19 cellular contexts compared by ENCODE assay signal in the genomic region with DNA sequence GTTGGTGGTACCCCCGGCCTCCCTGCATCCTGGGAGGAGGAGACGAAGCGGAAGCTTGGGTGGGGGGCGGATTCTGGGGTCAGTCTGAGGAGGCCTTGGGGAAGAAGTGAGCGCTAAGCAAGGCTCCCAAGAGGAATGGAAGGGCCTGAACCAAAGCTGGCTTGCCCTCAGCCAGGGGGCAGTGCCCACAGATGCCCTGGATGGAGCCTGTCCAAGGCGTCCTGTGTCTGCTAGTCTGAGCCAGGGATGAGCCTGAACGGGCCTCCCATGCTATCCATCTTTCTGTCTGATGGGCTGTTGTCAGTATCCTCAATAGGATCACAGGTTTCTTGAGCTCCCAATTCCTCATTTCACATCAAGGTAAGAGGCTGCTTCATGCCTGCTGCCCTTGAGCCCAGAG.
DNase-seq lines count a peak whose midpoint lies in the region; ATAC-seq and TF ChIP-seq lines count a peak whose summit lies in the region.
"Had no signal": no experiment of that assay in that cellular context is flagged by ENCODE, and none has a peak within 500 bp of the region (broad histone marks: within the 10 kb centered on the region; RNA-seq: fewer than 3 reads in every experiment).

No MANE protein-coding gene starts in this region.

- H3K27ac Mint-ChIP-seq in activated T-cell treated with anti-CD3 and anti-CD28 coated beads, Interleukin-2, amount 50 U/mL, for 72 hours = no peak overlapping the region
- H3K27ac Mint-ChIP-seq: CD14-positive monocyte; CD4-positive, alpha-beta memory T cell; GM23338; H9 had no signal

- intact Hi-C loops in cardiac septum (cut with DNase I) = no loop called here
- intact Hi-C loops in heart left ventricle (cut with DNase I) = no loop called here
- intact Hi-C loops in posterior vena cava (cut with DNase I) = no loop called here
- intact Hi-C loops in left colon (cut with DNase I, micrococcal nuclease) = no loop called here

- no peak overlapping the region for H2BK15ac ChIP-seq in mesendoderm (replicated peaks; ENCODE audit: low read depth)

- H3K79me2 ChIP-seq in mesendoderm (ENCODE audit: control insufficient read depth, insufficient read depth, low read length) = no peaks in the 10 kb centered on the region

- H3K9me3 Mint-ChIP-seq in activated T-cell treated with anti-CD3 and anti-CD28 coated beads, Interleukin-2, amount 50 U/mL, for 72 hours = no peaks in the 10 kb centered on the region
- H3K9me3 Mint-ChIP-seq: CD14-positive monocyte; CD4-positive, alpha-beta memory T cell; GM23338; H9 had no signal

- 71 to 78% (median 74%) methylated on average over 7 of the region's 7 CpGs for WGBS in heart left ventricle, 4 donors
- no CpG with 5 or more reads among the region's 7 CpGs for WGBS in mesendoderm (ENCODE audit: extremely low coverage, insufficient coverage, low lambda C conversion rate)

- no peak overlapping the region for H2BK120ac ChIP-seq in mesendoderm (ENCODE audit: low read depth, low read length)

- peak overlapping the region; percentile 40 for H3K56ac ChIP-seq in mesendoderm (ENCODE audit: low read length)

- peak; percentile 54 for DNase-seq in cardiac septum (ENCODE audit: low spot score)
- DNase-seq in heart left ventricle = no peak
- DNase-seq in mesendoderm = no peak
- DNase-seq in posterior vena cava (ENCODE audit: low spot score) = peak; percentile 25
- no peak for DNase-seq in activated T-cell treated with anti-CD3 and anti-CD28 coated beads, Interleukin-2, amount 50 U/mL, for 72 hours
- DNase-seq in stimulated activated CD8-positive, alpha-beta memory T cell treated with anti-CD3 and anti-CD28 coated beads, Interleukin-4, amount 100 ng/mL, for 48 hours = no peak
- no peak for DNase-seq in left colon
- DNase-seq: CD4-positive, alpha-beta memory T cell; DMS153; DMS79; GDM1; H9 had no signal

- H4K8ac ChIP-seq in mesendoderm (ENCODE audit: low read depth, low read length) = no peak overlapping the region

- no peak overlapping the region for H3K4ac ChIP-seq in mesendoderm (ENCODE audit: low read depth, low read length)

- no peaks in the 10 kb centered on the region for H3K36me3 Mint-ChIP-seq in activated T-cell treated with anti-CD3 and anti-CD28 coated beads, Interleukin-2, amount 50 U/mL, for 72 hours (ENCODE audit: insufficient read depth in 2 of 2)
- H3K36me3 Mint-ChIP-seq: CD14-positive monocyte; CD4-positive, alpha-beta memory T cell had no signal

- H3K9ac ChIP-seq in mesendoderm (ENCODE audit: low read length) = no peak overlapping the region
- H3K9ac ChIP-seq: BLaER1 had no signal

- no peaks in the 10 kb centered on the region for H3K4me1 Mint-ChIP-seq in activated T-cell treated with anti-CD3 and anti-CD28 coated beads, Interleukin-2, amount 50 U/mL, for 72 hours (ENCODE audit: low read depth)
- H3K4me1 Mint-ChIP-seq: CD14-positive monocyte; CD4-positive, alpha-beta memory T cell had no signal

- H3K27me3 ChIP-seq in heart left ventricle (peaks cover 3 to 93% (median 43%) of the 10 kb centered on the region in 9 donors), mesendoderm (ENCODE audit: insufficient read depth, low read length, poor library complexity) (no peaks in the 10 kb centered on the region)
- H3K27me3 ChIP-seq: BLaER1 had no signal

- no peak overlapping the region for H2BK5ac ChIP-seq in mesendoderm (ENCODE audit: low read length)

- no peak overlapping the region for H2AK5ac ChIP-seq in mesendoderm (ENCODE audit: low read length)

- no peak overlapping the region for H3K23ac ChIP-seq in mesendoderm (ENCODE audit: low read length)

- no peak overlapping the region for H3K4me2 ChIP-seq in mesendoderm (ENCODE audit: low read length)
- H3K4me2 ChIP-seq: A549, BLaER1, GM23338 had no signal

- no peak overlapping the region for H3K4me3 Mint-ChIP-seq in activated T-cell treated with anti-CD3 and anti-CD28 coated beads, Interleukin-2, amount 50 U/mL, for 72 hours
- H3K4me3 Mint-ChIP-seq: CD4-positive, alpha-beta memory T cell; GM23338; H9 had no signal

- H3K36me3 ChIP-seq in heart left ventricle = no peaks in the 10 kb centered on the region
- no peaks in the 10 kb centered on the region for H3K36me3 ChIP-seq in mesendoderm (ENCODE audit: control insufficient read depth, insufficient read depth, low read length)
- H3K36me3 ChIP-seq: BLaER1 had no signal

- ATAC-seq in heart left ventricle (no peak), left colon (no peak)
- ATAC-seq in activated T-cell treated with anti-CD3 and anti-CD28 coated beads, Interleukin-2, amount 50 U/mL, for 72 hours (replicated peaks in 1 of 2) = no peak
- ATAC-seq: GM23338, K562 had no signal

- TF ChIP-seq CTCF in heart left ventricle (IDR thresholded peaks at IDR 0.05) = no peak

- peaks cover 58% of the 10 kb centered on the region for H3K27me3 Mint-ChIP-seq in activated T-cell treated with anti-CD3 and anti-CD28 coated beads, Interleukin-2, amount 50 U/mL, for 72 hours (ENCODE audit: low read depth)

- H3K4me1 ChIP-seq in heart left ventricle (no peaks in the 10 kb centered on the region), mesendoderm (ENCODE audit: control insufficient read depth, low read depth, low read length) (peaks cover 12% of the 10 kb centered on the region)
- H3K4me1 ChIP-seq: A549 had no signal

- no peak overlapping the region for H3K4me3 ChIP-seq in heart left ventricle
- no peak overlapping the region for H3K4me3 ChIP-seq in mesendoderm (ENCODE audit: low read length)
- H3K4me3 ChIP-seq: A549, BLaER1, GM23338, K562 had no signal

- H4K5ac ChIP-seq in mesendoderm (ENCODE audit: low read length) = no peak overlapping the region

- TF ChIP-seq POLR2A in heart left ventricle (IDR thresholded peaks at IDR 0.05) = no peak

- no peak overlapping the region for H3K18ac ChIP-seq in mesendoderm (ENCODE audit: low read length)

- H3K9me3 ChIP-seq in heart left ventricle = no peaks in the 10 kb centered on the region
- H3K9me3 ChIP-seq: A549, BLaER1 had no signal

- H3K27ac ChIP-seq in heart left ventricle (no peak overlapping the region), mesendoderm (ENCODE audit: low read depth, low read length) (no peak overlapping the region)
- H3K27ac ChIP-seq: 22Rv1, A549, BLaER1, HL-60 had no signal

- H3K79me1 ChIP-seq in mesendoderm (ENCODE audit: low read length) = no peaks in the 10 kb centered on the region

Comparison
In these comparisons a context has a peak if more than half of its experiments do, and no peak if none do; other contexts are left out.
1. DNase-seq: peak in cardiac septum (single experiment) and posterior vena cava (single experiment); none in heart left ventricle (0 of 5), mesendoderm (single experiment), activated T-cell treated with anti-CD3 and anti-CD28 coated beads, Interleukin-2, amount 50 U/mL, for 72 hours (0 of 2), stimulated activated CD8-positive, alpha-beta memory T cell treated with anti-CD3 and anti-CD28 coated beads, Interleukin-4, amount 100 ng/mL, for 48 hours (single experiment) and left colon (0 of 2).